17 cellular contexts compared by ENCODE assay signal in the genomic region with DNA sequence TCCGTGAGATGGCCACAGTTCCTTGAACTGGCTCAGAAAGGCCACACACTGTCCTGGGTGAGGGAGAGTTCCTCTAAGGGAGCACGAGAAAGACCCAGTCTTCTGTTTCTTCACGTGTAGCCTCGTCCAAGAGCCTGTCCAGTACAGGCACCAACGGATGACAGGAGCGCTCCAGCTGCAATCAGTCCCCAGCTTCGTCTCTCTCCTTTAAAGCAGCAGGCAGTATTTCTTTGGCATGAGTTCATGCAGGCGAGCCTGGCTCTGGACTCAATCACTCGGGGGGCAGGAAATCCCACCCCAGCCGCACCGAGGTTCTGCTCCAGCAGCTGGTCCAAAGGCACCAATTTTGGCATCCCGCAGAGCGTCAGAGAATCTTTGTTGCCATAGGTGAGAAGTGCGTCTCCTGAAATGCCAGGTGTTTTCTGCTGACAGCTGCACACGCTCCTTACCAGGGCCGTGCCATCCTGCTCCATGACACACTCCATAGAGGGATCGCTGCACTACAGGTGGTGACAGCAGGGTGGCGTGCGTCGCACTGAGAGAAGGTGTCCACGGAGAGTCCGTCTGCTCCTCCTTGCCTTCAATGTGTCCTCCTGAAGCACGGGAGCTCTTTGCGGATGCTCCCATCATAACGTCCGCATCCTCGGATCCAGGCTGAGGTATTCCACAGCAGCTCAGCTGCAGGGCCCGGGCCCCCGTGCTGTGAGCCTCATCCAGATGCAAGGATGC. TPM values are rescaled to one million over a fixed set of nuclear protein-coding genes. Genes with fewer than 3 reads are reported as not detected.
A peak's percentile ranks its signal among the peaks of the same experiment; 100 is the strongest.
DNase-seq lines count a peak whose midpoint lies in the region; ATAC-seq, FAIRE-seq and TF ChIP-seq lines count a peak whose summit lies in the region.
"Had no signal": no experiment of that assay in that cellular context is flagged by ENCODE, and none has a peak within 500 bp of the region (broad histone marks: within the 10 kb centered on the region; RNA-seq: fewer than 3 reads in every experiment).

No MANE protein-coding gene starts in this region.

- TF ChIP-seq CTCF in H1 (IDR thresholded peaks at IDR 0.05; ENCODE audit: control extremely low read depth in 1 of 3, insufficient read depth in 1 of 3, low read depth in 1 of 3, low read length in 3 of 3) = peak in 2 of 3 experiments; percentile 25 to 31; a peak in 2 of 4 replicates
- TF ChIP-seq CTCF in psoas muscle (IDR thresholded peaks at IDR 0.05) = peak; percentile 25

- no peak overlapping the region for H3K27ac ChIP-seq in H1 (ENCODE audit: low read depth, low read length)
- no peak overlapping the region for H3K27ac ChIP-seq in psoas muscle
- H3K27ac ChIP-seq: A549, body of pancreas had no signal

- no peak overlapping the region for H2BK20ac ChIP-seq in H1 (ENCODE audit: low read length)

- H3K14ac ChIP-seq in H1 (ENCODE audit: insufficient read length) = no peak overlapping the region

- H3K4me1 ChIP-seq in H1 (replicated peaks in 1 of 4; ENCODE audit: control insufficient read depth in 3 of 4, insufficient read depth in 4 of 4, low read length in 3 of 4) (no peaks in the 10 kb centered on the region), psoas muscle (no peaks in the 10 kb centered on the region)
- H3K4me1 ChIP-seq: A549 had no signal

- no peak overlapping the region for H2BK5ac ChIP-seq in H1 (ENCODE audit: low read depth, low read length)

- peak; percentile 64 to 95 (median 69) for ATAC-seq in psoas muscle
- ATAC-seq: activated CD4-positive, CD25-positive, alpha-beta regulatory T cell treated with anti-CD3 and anti-CD28 coated beads, Interleukin-2, amount 50 U/mL, for 24 hours; body of pancreas; left lobe of liver had no signal

- no peak overlapping the region for H4K91ac ChIP-seq in H1 (replicated peaks; ENCODE audit: insufficient read length, low read length)

- H2BK15ac ChIP-seq in H1 (ENCODE audit: low read length) = no peak overlapping the region

- H3K79me1 ChIP-seq in H1 (ENCODE audit: low read depth, low read length) = no peaks in the 10 kb centered on the region; the same call in 1 of the 2 replicates

- H3K9me3 ChIP-seq in H1 (ENCODE audit: insufficient read depth in 2 of 2, low read depth in 1 of 2, low read length in 1 of 2) = no peaks in the 10 kb centered on the region
- H3K9me3 ChIP-seq in psoas muscle = no peaks in the 10 kb centered on the region
- H3K9me3 ChIP-seq: A549, body of pancreas had no signal

- H3K27me3 ChIP-seq in H1 (replicated peaks in 1 of 4; ENCODE audit: control insufficient read depth in 3 of 4, extremely low read depth in 1 of 4, insufficient read depth in 3 of 4, low read length in 3 of 4) = no peaks in the 10 kb centered on the region
- peaks cover 0 to 1% (median 0%) of the 10 kb centered on the region in 3 donors for H3K27me3 ChIP-seq in psoas muscle (ENCODE audit: insufficient read depth in 3 of 3, low read length in 2 of 3)
- H3K27me3 ChIP-seq: body of pancreas had no signal

- H4K20me1 ChIP-seq in H1 (replicated peaks in 1 of 2; ENCODE audit: control insufficient read depth in 1 of 2, insufficient read depth in 2 of 2, low read length in 2 of 2) = no peaks in the 10 kb centered on the region

- intact Hi-C loops in psoas muscle (cut with DNase I) = no loop called here

- CTCF ChIA-PET in H1 (lab: Charles Lee; ENCODE audit: partially characterized antibody) = interaction anchor here (0.9 to 1.8 kb wide), 6 partner anchors 10 to 477 kb away, joined by 3 to 5 read pairs (median 3); no protein-coding TSS in a partner anchor

- no peak overlapping the region for H4K5ac ChIP-seq in H1 (ENCODE audit: insufficient read length, low read depth, low read length)

- H3K18ac ChIP-seq in H1 (ENCODE audit: extremely low read depth, low read length) = no peak overlapping the region

- H3K36me3 ChIP-seq in H1 (ENCODE audit: control insufficient read depth in 2 of 4, insufficient read depth in 4 of 4, low read length in 3 of 4) (no peaks in the 10 kb centered on the region), psoas muscle (ENCODE audit: insufficient read depth in 1 of 2, low read depth in 1 of 2) (no peaks in the 10 kb centered on the region)

- H2BK120ac ChIP-seq in H1 (replicated peaks; ENCODE audit: low read depth, low read length) = no peak overlapping the region

- DNase-seq in NCI-H2107 treated with DMSO at 0.1 percent for 48 hours (lab: John Stamatoyannopoulos, UW; ENCODE audit: unreplicated experiment) (peak; percentile 29), NCI-H2107 (lab: John Stamatoyannopoulos, UW) (no peak), NCI-H510A (lab: John Stamatoyannopoulos, UW) (peak; percentile 56), H1 (ENCODE audit: low read depth in 1 of 2, low spot score in 2 of 2) (no peak), psoas muscle (peak in 1 of 2 donors; percentile 37), GM12891 (ENCODE audit: insufficient read length, low spot score) (no peak), KG1 (lab: John Stamatoyannopoulos, UW) (no peak)
- DNase-seq in activated naive CD4-positive, alpha-beta T cell treated with anti-CD3 and anti-CD28 coated beads, Interleukin-2, amount 50 U/mL, for 16 hours = no peak
- DNase-seq: activated naive CD4-positive, alpha-beta T cell treated with anti-CD3 and anti-CD28 coated beads for 36 hours; body of pancreas; CD4-positive, CD25-positive, alpha-beta regulatory T cell; hypothalamus; naive B cell; NCI-H2171 treated with DMSO at 0.1 percent for 48 hours had no signal

- H2BK12ac ChIP-seq in H1 (ENCODE audit: low read depth, low read length) = no peak overlapping the region

- peak overlapping the region; percentile 57; the same call in 1 of the 2 replicates for H4K8ac ChIP-seq in H1 (ENCODE audit: extremely low read depth, insufficient read depth, low read length)

- TF ChIP-seq RAD21 in H1 (IDR thresholded peaks at IDR 0.05 in 1 of 2, conservative IDR thresholded peaks at IDR 0.05 in 1 of 2; ENCODE audit: low read depth in 2 of 2, low read length in 2 of 2) = peak; percentile 15 to 33; a peak in 2 of 4 replicates

- no peak overlapping the region for H3K23ac ChIP-seq in H1 (ENCODE audit: insufficient read length)

- no peak overlapping the region for H3K9ac ChIP-seq in H1 (replicated peaks in 1 of 4; ENCODE audit: extremely low read depth in 1 of 4, low read depth in 3 of 4, low read length in 3 of 4)

- H3K4ac ChIP-seq in H1 (replicated peaks; ENCODE audit: insufficient read length, low read depth, low read length) = no peak overlapping the region

- H3K79me2 ChIP-seq in H1 (ENCODE audit: control insufficient read depth in 1 of 2, insufficient read depth in 2 of 2, low read length in 2 of 2) = no peaks in the 10 kb centered on the region

- TF ChIP-seq POLR2A in H1 (IDR thresholded peaks at IDR 0.05; ENCODE audit: control extremely low read depth in 1 of 2, low read depth in 2 of 2, low read length in 2 of 2) (no peak), GM12891 (IDR thresholded peaks at IDR 0.05; ENCODE audit: low read depth, low read length) (no peak)

- H3K4me2 ChIP-seq in H1 (ENCODE audit: insufficient read depth in 1 of 2, low read depth in 2 of 2, low read length in 2 of 2) = no peak overlapping the region
- H3K4me2 ChIP-seq: A549 had no signal

- WGBS in H1 (ENCODE audit: extremely low coverage in 1 of 2, insufficient coverage in 1 of 2, insufficient read length in 1 of 2, insufficient replicate concordance in 2 of 2, low coverage in 1 of 2, low lambda C conversion rate in 2 of 2, missing lambda C conversion rate in 1 of 2), 2 experiments = 89% methylated on average over 29 of the region's 29 CpGs; no CpG with 5 or more reads in 1 of the 2 experiments
- WGBS in psoas muscle, 3 donors = 48 to 50% (median 49%) methylated on average over 29 of the region's 29 CpGs

- H2AK5ac ChIP-seq in H1 (ENCODE audit: low read depth, low read length) = no peak overlapping the region

- no peak for FAIRE-seq in H1 (lab: Jason Lieb, UNC)
- FAIRE-seq in GM12891 (lab: Jason Lieb, UNC) = no peak
- FAIRE-seq: A549 had no signal

- no peak for TF ChIP-seq EP300 in H1 (IDR thresholded peaks at IDR 0.05; ENCODE audit: borderline replicate concordance in 1 of 2, low read depth in 2 of 2, low read length in 2 of 2)

- no peaks in the 10 kb centered on the region for H3K23me2 ChIP-seq in H1 (ENCODE audit: low read depth, low read length)

- POLR2A ChIA-PET in H1 (lab: Charles Lee; ENCODE audit: partially characterized antibody) = no interaction called here

- H3K56ac ChIP-seq in H1 (replicated peaks; ENCODE audit: insufficient read length, low read depth, low read length) = no peak overlapping the region

- H2AFZ ChIP-seq in H1 (ENCODE audit: low read length) = no peak overlapping the region

- H3K4me3 ChIP-seq in H1 (ENCODE audit: extremely low read depth in 1 of 4, insufficient read depth in 2 of 4, low read depth in 3 of 4, low read length in 4 of 4) = no peak overlapping the region
- H3K4me3 ChIP-seq in psoas muscle = no peak overlapping the region
- H3K4me3 ChIP-seq: A549, body of pancreas had no signal

TF ChIP-seq in H1, 55 proteins besides CTCF, POLR2A, EP300 and RAD21:
- TF ChIP-seq JUND (IDR thresholded peaks at IDR 0.05; ENCODE audit: low read length) (no peak), RXRA (IDR thresholded peaks at IDR 0.05; ENCODE audit: insufficient read depth, low read depth, low read length) (no peak), ASH2L (IDR thresholded peaks at IDR 0.05; ENCODE audit: low read length) (no peak)

TF ChIP-seq in GM12891, 5 proteins besides CTCF, POLR2A, EP300 and RAD21:
- TF ChIP-seq POU2F2 (IDR thresholded peaks at IDR 0.05; ENCODE audit: low read depth, low read length) (no peak), PAX5 (IDR thresholded peaks at IDR 0.05; ENCODE audit: insufficient read depth, low read length, severe bottlenecking) (no peak), TAF1 (IDR thresholded peaks at IDR 0.05; ENCODE audit: low read depth, low read length) (no peak), POLR2AphosphoS5 (IDR thresholded peaks at IDR 0.05; ENCODE audit: low read depth, low read length) (no peak), SPI1 (IDR thresholded peaks at IDR 0.05; ENCODE audit: low read depth, low read length) (no peak)

RNA-seq across cellular contexts. Expression of a gene that starts 59.6 kb away (rescaled TPM):
- 192 and 196 TPM in 2 replicates for total RNA-seq in H1 (2021; fragmentation: NEBNext Ultra II Directional; extraction: Animal tissue kit (Norgen Biotek cat#: 25700))
- 53.4 and 58.7 TPM in 2 replicates for polyA plus RNA-seq in H1 (2011; rRNA removed)
- 95.2 TPM for polyA plus RNA-seq in H1 (2011; cell fraction: cytosol; rRNA removed)
- polyA plus RNA-seq in H1 (2011; cell fraction: nucleus; rRNA removed) = 239 TPM
- 116 to 142 TPM (median 133 TPM) in 4 replicates for polyA plus RNA-seq in H1 (2012, experiment 1 of 2)
- polyA plus RNA-seq in H1 (2012, experiment 2 of 2) = 6.9 TPM
- polyA plus RNA-seq in H1 (2013, experiment 1 of 2) = 132 TPM
- 117 TPM for polyA plus RNA-seq in H1 (2013, experiment 2 of 2)
- 177 and 199 TPM in 2 replicates for polyA minus RNA-seq in H1 (2011; rRNA and poly(A)+ RNA removed)
- 154 TPM for polyA minus RNA-seq in H1 (2011; cell fraction: cytosol; rRNA and poly(A)+ RNA removed)
- polyA minus RNA-seq in H1 (2011; cell fraction: nucleus; rRNA and poly(A)+ RNA removed) = 329 TPM
- total RNA-seq in psoas muscle = 10 to 100 TPM; 32.9 to 35.6 (median 33.3) TPM
- polyA plus RNA-seq in psoas muscle = 10 to 100 TPM; 12.2 to 16.8 (median 14.6) TPM
- polyA plus RNA-seq in GM12891 (2012; ENCODE audit: low read depth, missing spikeins) = 26.3 TPM

Comparison
In these comparisons a context has a peak if more than half of its experiments do, and no peak if none do; other contexts are left out.
1. DNase-seq: peak in NCI-H2107 treated with DMSO at 0.1 percent for 48 hours (single experiment) and NCI-H510A (single experiment); none in NCI-H2107 (single experiment), H1 (0 of 2), activated naive CD4-positive, alpha-beta T cell treated with anti-CD3 and anti-CD28 coated beads, Interleukin-2, amount 50 U/mL, for 16 hours (single experiment), GM12891 (single experiment) and KG1 (single experiment).